11 cellular contexts compared by ENCODE assay signal in genomic region chr22:39999144-39999757, GRCh38. TPM values are rescaled to one million over a fixed set of nuclear protein-coding genes. Genes with fewer than 3 reads are reported as not detected.
DNase-seq lines count a peak whose midpoint lies in the region; ATAC-seq, FAIRE-seq and TF ChIP-seq lines count a peak whose summit lies in the region.
"Had no signal": no experiment of that assay in that cellular context is flagged by ENCODE, and none has a peak within 500 bp of the region (broad histone marks: within the 10 kb centered on the region; RNA-seq: fewer than 3 reads in every experiment).

No MANE protein-coding gene starts in this region.

- no peaks in the 10 kb centered on the region for H3K79me2 ChIP-seq in fibroblast of lung (ENCODE audit: control insufficient read depth, insufficient read depth, low read length)

- FAIRE-seq in urothelium cell line (lab: Jason Lieb, UNC), result peak; percentile 37

- no peaks in the 10 kb centered on the region for H4K20me1 ChIP-seq in fibroblast of lung (ENCODE audit: control insufficient read depth, extremely low read depth, insufficient read depth, low read length)

- H3K4me3 Mint-ChIP-seq in activated naive CD4-positive, alpha-beta T cell treated with anti-CD3 and anti-CD28 coated beads, Interleukin-2, amount 50 U/mL, for 24 hours, result no peak overlapping the region
- no peak overlapping the region for H3K4me3 Mint-ChIP-seq in activated T-helper 17 cell treated with anti-CD3 and anti-CD28 coated beads, Interleukin-2, amount 50 U/mL, for 72 hours

- no peaks in the 10 kb centered on the region for H3K36me3 ChIP-seq in RWPE2 (ENCODE audit: low read depth)
- no peaks in the 10 kb centered on the region for H3K36me3 ChIP-seq in fibroblast of lung (ENCODE audit: control insufficient read depth, insufficient read depth, low read length)

- H3K9me3 Mint-ChIP-seq in activated naive CD4-positive, alpha-beta T cell treated with anti-CD3 and anti-CD28 coated beads, Interleukin-2, amount 50 U/mL, for 24 hours, result no peaks in the 10 kb centered on the region
- H3K9me3 Mint-ChIP-seq in activated T-helper 17 cell treated with anti-CD3 and anti-CD28 coated beads, Interleukin-2, amount 50 U/mL, for 72 hours, result no peaks in the 10 kb centered on the region

- H3K27ac Mint-ChIP-seq in activated naive CD4-positive, alpha-beta T cell treated with anti-CD3 and anti-CD28 coated beads, Interleukin-2, amount 50 U/mL, for 24 hours, result peak overlapping the region; percentile 6
- no peak overlapping the region for H3K27ac Mint-ChIP-seq in activated T-helper 17 cell treated with anti-CD3 and anti-CD28 coated beads, Interleukin-2, amount 50 U/mL, for 72 hours

- peaks cover 5% of the 10 kb centered on the region for H3K4me1 Mint-ChIP-seq in activated naive CD4-positive, alpha-beta T cell treated with anti-CD3 and anti-CD28 coated beads, Interleukin-2, amount 50 U/mL, for 24 hours
- no peaks in the 10 kb centered on the region for H3K4me1 Mint-ChIP-seq in activated T-helper 17 cell treated with anti-CD3 and anti-CD28 coated beads, Interleukin-2, amount 50 U/mL, for 72 hours

- H3K4me1 ChIP-seq in RWPE2 (ENCODE audit: insufficient read depth, poor library complexity, severe bottlenecking), result peaks cover 65% of the 10 kb centered on the region
- H3K4me1 ChIP-seq in fibroblast of lung (ENCODE audit: control insufficient read depth, extremely low read depth, insufficient read depth, low read length), result no peaks in the 10 kb centered on the region

- no peak for DNase-seq in activated naive CD4-positive, alpha-beta T cell treated with anti-CD3 and anti-CD28 coated beads, Interleukin-2, amount 50 U/mL, for 16 hours
- DNase-seq in RWPE2 (ENCODE audit: low spot score), result peak; percentile 81
- peak; percentile 50 to 66 for DNase-seq in fibroblast of lung (ENCODE audit: low read depth in 2 of 2)
- DNase-seq in urothelium cell line (ENCODE audit: low spot score), result peak; percentile 46
- no peak for DNase-seq in NK-92 (lab: John Stamatoyannopoulos, UW; ENCODE audit: unreplicated experiment)
- DNase-seq in stimulated activated CD8-positive, alpha-beta memory T cell treated with anti-CD3 and anti-CD28 coated beads, Interleukin-4, amount 100 ng/mL, for 48 hours, result no peak
- DNase-seq: amygdala, C1 segment of cervical spinal cord, NCI-H2081 treated with DMSO at 0.1 percent for 48 hours had no signal

- H3K4me3 ChIP-seq in RWPE2 (ENCODE audit: severe bottlenecking) (no peak overlapping the region), fibroblast of lung (replicated peaks in 1 of 4; ENCODE audit: control extremely low read depth in 1 of 4, insufficient read depth in 1 of 4, low read depth in 3 of 4, low read length in 4 of 4) (no peak overlapping the region)

- no peak overlapping the region for H3K4me2 ChIP-seq in fibroblast of lung (ENCODE audit: extremely low read depth, insufficient read depth, low read length)

- no peaks in the 10 kb centered on the region for H3K27me3 Mint-ChIP-seq in activated naive CD4-positive, alpha-beta T cell treated with anti-CD3 and anti-CD28 coated beads, Interleukin-2, amount 50 U/mL, for 24 hours
- H3K27me3 Mint-ChIP-seq in activated T-helper 17 cell treated with anti-CD3 and anti-CD28 coated beads, Interleukin-2, amount 50 U/mL, for 72 hours, result peaks cover 14% of the 10 kb centered on the region

- no peak for TF ChIP-seq CTCF in RWPE2 (IDR thresholded peaks at IDR 0.05; ENCODE audit: poor library complexity, severe bottlenecking)
- no peak for TF ChIP-seq CTCF in fibroblast of lung (conservative IDR thresholded peaks at IDR 0.05 in 1 of 2, IDR thresholded peaks at IDR 0.05 in 1 of 2; ENCODE audit: low read depth in 1 of 2, low read length in 2 of 2)

- H2AFZ ChIP-seq in fibroblast of lung (ENCODE audit: low read length), result no peak overlapping the region

- H3K36me3 Mint-ChIP-seq in activated naive CD4-positive, alpha-beta T cell treated with anti-CD3 and anti-CD28 coated beads, Interleukin-2, amount 50 U/mL, for 24 hours, result no peaks in the 10 kb centered on the region
- no peaks in the 10 kb centered on the region for H3K36me3 Mint-ChIP-seq in activated T-helper 17 cell treated with anti-CD3 and anti-CD28 coated beads, Interleukin-2, amount 50 U/mL, for 72 hours (ENCODE audit: low read depth)

- H3K27me3 ChIP-seq in RWPE2 (ENCODE audit: insufficient read depth, poor library complexity, severe bottlenecking) (no peaks in the 10 kb centered on the region), fibroblast of lung (ENCODE audit: control insufficient read depth, insufficient read depth, low read length) (peaks cover 5% of the 10 kb centered on the region)

- H3K9me3 ChIP-seq in RWPE2 (ENCODE audit: severe bottlenecking) (no peaks in the 10 kb centered on the region), fibroblast of lung (ENCODE audit: control insufficient read depth, insufficient read depth, low read depth, low read length) (no peaks in the 10 kb centered on the region)

- peak overlapping the region; percentile 66 for H3K27ac ChIP-seq in RWPE2 (ENCODE audit: poor library complexity, severe bottlenecking)
- H3K27ac ChIP-seq in fibroblast of lung (ENCODE audit: insufficient read depth, low read length), result no peak overlapping the region

- peak; percentile 27 for ATAC-seq in RWPE2 (ENCODE audit: low read depth)
- no peak for ATAC-seq in activated T-helper 17 cell treated with anti-CD3 and anti-CD28 coated beads, Interleukin-2, amount 50 U/mL, for 72 hours (replicated peaks)

- no peak overlapping the region for H3K9ac ChIP-seq in fibroblast of lung (ENCODE audit: insufficient read depth, low read length)

RNA-seq across cellular contexts. Expression of gene FAM83F, which starts 4.5 kb away (rescaled TPM):
- total RNA-seq in fibroblast of lung, result under 0.01 TPM in 1 of 2 replicates, not detected in the other
- 0.01 TPM in 1 of 2 replicates, not detected in the other for polyA plus RNA-seq in fibroblast of lung
- polyA plus RNA-seq in fibroblast of lung (2012), result not detected in 2 replicates
- polyA minus RNA-seq in fibroblast of lung (ENCODE audit: low replicate concordance), result not detected in 2 replicates
- 1 to 10 TPM in 1 of 2 donors, under 1 TPM in 1; 0.37 to 1.3 TPM for total RNA-seq in activated T-helper 17 cell treated with anti-CD3 and anti-CD28 coated beads, Interleukin-2, amount 50 U/mL, for 72 hours

RNA-seq across cellular contexts. Expression of gene TMA7B, which starts 39.1 kb away (rescaled TPM):
- total RNA-seq in fibroblast of lung, result not detected in 2 replicates
- polyA plus RNA-seq in fibroblast of lung, result not detected in 2 replicates
- polyA plus RNA-seq in fibroblast of lung (2012), result not detected in 2 replicates
- not detected in 2 replicates for polyA minus RNA-seq in fibroblast of lung (ENCODE audit: low replicate concordance)
- 1 to 10 TPM; 4.0 to 4.4 TPM for total RNA-seq in activated T-helper 17 cell treated with anti-CD3 and anti-CD28 coated beads, Interleukin-2, amount 50 U/mL, for 72 hours

Comparison
In these comparisons a context has a peak if more than half of its experiments do, and no peak if none do; other contexts are left out.
1. DNase-seq: peak in RWPE2 (single experiment), fibroblast of lung (2 of 2) and urothelium cell line (single experiment); none in activated naive CD4-positive, alpha-beta T cell treated with anti-CD3 and anti-CD28 coated beads, Interleukin-2, amount 50 U/mL, for 16 hours (single experiment), NK-92 (single experiment) and stimulated activated CD8-positive, alpha-beta memory T cell treated with anti-CD3 and anti-CD28 coated beads, Interleukin-4, amount 100 ng/mL, for 48 hours (single experiment).